8 cellular contexts compared by ENCODE assay signal in the genomic region with DNA sequence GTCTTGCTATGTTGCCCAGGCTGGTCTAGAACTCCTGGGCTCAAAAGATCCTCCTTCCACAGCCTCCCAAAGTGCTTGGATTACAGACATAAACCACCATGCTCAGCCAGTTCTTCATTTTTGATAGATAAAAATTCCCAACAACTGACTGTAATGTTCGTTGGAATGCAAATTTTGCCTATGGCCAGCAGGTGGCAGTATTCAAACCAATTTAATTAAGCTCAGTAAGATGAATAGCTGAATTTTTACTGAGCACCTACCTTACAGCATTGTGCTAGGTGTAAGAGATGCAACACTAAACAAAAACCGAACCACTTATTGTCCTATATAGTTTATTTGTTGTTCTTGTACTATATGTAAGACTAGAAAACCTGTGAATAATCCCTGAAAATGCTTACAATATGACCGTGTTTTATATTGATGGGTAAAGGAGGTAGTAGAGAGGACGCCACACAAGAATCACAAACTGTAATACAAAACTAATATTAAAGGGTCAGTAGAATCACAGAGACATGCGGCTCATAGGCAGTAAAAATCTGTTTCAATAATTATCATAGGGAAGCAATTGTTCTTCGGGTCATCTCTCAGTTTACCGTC. TPM values are rescaled to one million over a fixed set of nuclear protein-coding genes. Genes with fewer than 3 reads are reported as not detected.
DNase-seq lines count a peak whose midpoint lies in the region; ATAC-seq, FAIRE-seq and TF ChIP-seq lines count a peak whose summit lies in the region.

No MANE protein-coding gene starts in this region.

- H3K9ac ChIP-seq in H1 (replicated peaks in 1 of 4; ENCODE audit: extremely low read depth in 1 of 4, low read depth in 3 of 4, low read length in 3 of 4) = no peak overlapping the region

- no peak overlapping the region for H3K23ac ChIP-seq in H1 (ENCODE audit: insufficient read length)

- no peak overlapping the region for H3K4me3 ChIP-seq in H1 (ENCODE audit: extremely low read depth in 1 of 4, insufficient read depth in 2 of 4, low read depth in 3 of 4, low read length in 4 of 4)

- no peaks in the 10 kb centered on the region for H3K23me2 ChIP-seq in H1 (ENCODE audit: low read depth, low read length)

- WGBS in H1 (ENCODE audit: extremely low coverage in 1 of 2, insufficient coverage in 1 of 2, insufficient read length in 1 of 2, insufficient replicate concordance in 2 of 2, low coverage in 1 of 2, low lambda C conversion rate in 2 of 2, missing lambda C conversion rate in 1 of 2), 2 experiments = 75% methylated on average over 7 of the region's 7 CpGs; no CpG with 5 or more reads in 1 of the 2 experiments

- H3K79me1 ChIP-seq in H1 (ENCODE audit: low read depth, low read length) = no peaks in the 10 kb centered on the region

- no peak overlapping the region for H3K4ac ChIP-seq in H1 (replicated peaks; ENCODE audit: insufficient read length, low read depth, low read length)

- no peak overlapping the region for H3K4me2 ChIP-seq in H1 (ENCODE audit: insufficient read depth in 1 of 2, low read depth in 2 of 2, low read length in 2 of 2)

- H2BK15ac ChIP-seq in H1 (ENCODE audit: low read length) = no peak overlapping the region

- no peak overlapping the region for H2BK120ac ChIP-seq in H1 (replicated peaks; ENCODE audit: low read depth, low read length)

- H2AK5ac ChIP-seq in H1 (ENCODE audit: low read depth, low read length) = no peak overlapping the region

- no peak for TF ChIP-seq POLR2A in H1 (IDR thresholded peaks at IDR 0.05; ENCODE audit: control extremely low read depth in 1 of 2, low read depth in 2 of 2, low read length in 2 of 2)

- 0 out of 7 replicates have a peak, but pooled peaks cover 0 to 2% (median 0%) of the 10 kb centered on the region in 4 experiments for H3K4me1 ChIP-seq in H1 (replicated peaks in 1 of 4; ENCODE audit: control insufficient read depth in 3 of 4, insufficient read depth in 4 of 4, low read length in 3 of 4)

- H4K91ac ChIP-seq in H1 (replicated peaks; ENCODE audit: insufficient read length, low read length) = no peak overlapping the region

- H3K36me3 ChIP-seq in H1 (ENCODE audit: control insufficient read depth in 2 of 4, insufficient read depth in 4 of 4, low read length in 3 of 4) = no peaks in the 10 kb centered on the region

- H2AFZ ChIP-seq in H1 (ENCODE audit: low read length) = no peak overlapping the region

- no peak overlapping the region for H2BK5ac ChIP-seq in H1 (ENCODE audit: low read depth, low read length)

- peak; percentile 65 for FAIRE-seq in H1 (lab: Jason Lieb, UNC)

- no peak overlapping the region for H2BK20ac ChIP-seq in H1 (ENCODE audit: low read length)

- H3K27ac ChIP-seq in C4-2B (no peak overlapping the region), H1 (ENCODE audit: low read depth, low read length) (no peak overlapping the region)

- CTCF ChIA-PET in H1 (lab: Charles Lee; ENCODE audit: partially characterized antibody) = interaction anchor here (0.6 to 7.5 kb wide), 33 partner anchors 9 to 1856 kb away, joined by 3 to 122 read pairs (median 4); a partner anchor contains a TSS

- no peaks in the 10 kb centered on the region for H3K79me2 ChIP-seq in H1 (ENCODE audit: control insufficient read depth in 1 of 2, insufficient read depth in 2 of 2, low read length in 2 of 2)

- H3K18ac ChIP-seq in H1 (ENCODE audit: extremely low read depth, low read length) = no peak overlapping the region

- peak; percentile 82 for TF ChIP-seq CTCF in C4-2B (conservative IDR thresholded peaks at IDR 0.05)
- peak; percentile 68 for TF ChIP-seq CTCF in GM12872 (IDR thresholded peaks at IDR 0.05; ENCODE audit: insufficient read depth, low read depth, low read length)
- TF ChIP-seq CTCF in LNCAP (IDR thresholded peaks at IDR 0.05) = peak; percentile 64
- peak in 2 of 3 experiments; percentile 48 to 62; a peak in 3 of 4 replicates for TF ChIP-seq CTCF in H1 (IDR thresholded peaks at IDR 0.05; ENCODE audit: control extremely low read depth in 1 of 3, insufficient read depth in 1 of 3, low read depth in 1 of 3, low read length in 3 of 3)

- TF ChIP-seq EP300 in H1 (IDR thresholded peaks at IDR 0.05; ENCODE audit: borderline replicate concordance in 1 of 2, low read depth in 2 of 2, low read length in 2 of 2) = no peak

- POLR2A ChIA-PET in H1 (lab: Charles Lee; ENCODE audit: partially characterized antibody) = no interaction called here

- H4K20me1 ChIP-seq in H1 (replicated peaks in 1 of 2; ENCODE audit: control insufficient read depth in 1 of 2, insufficient read depth in 2 of 2, low read length in 2 of 2) = no peaks in the 10 kb centered on the region

- H2BK12ac ChIP-seq in H1 (ENCODE audit: low read depth, low read length) = no peak overlapping the region

- H3K9me3 ChIP-seq in H1 (ENCODE audit: insufficient read depth in 2 of 2, low read depth in 1 of 2, low read length in 1 of 2) = no peaks in the 10 kb centered on the region

- DNase-seq in SHP77 (lab: John Stamatoyannopoulos, UW) = peak; percentile 47 to 62
- DNase-seq in H1 (ENCODE audit: low read depth in 1 of 2, low spot score in 2 of 2) = no peak
- DNase-seq in middle frontal gyrus (ENCODE audit: extremely low spot score, low spot score) = peak; percentile 62

- ATAC-seq in GM21576 (IDR thresholded peaks at IDR 0.05; ENCODE audit: unreplicated experiment) = no peak
- no peak for ATAC-seq in HG02884 (IDR thresholded peaks at IDR 0.05; ENCODE audit: unreplicated experiment)

- no peaks in the 10 kb centered on the region for H3K27me3 ChIP-seq in H1 (replicated peaks in 1 of 4; ENCODE audit: control insufficient read depth in 3 of 4, extremely low read depth in 1 of 4, insufficient read depth in 3 of 4, low read length in 3 of 4)

- no peak overlapping the region for H3K14ac ChIP-seq in H1 (ENCODE audit: insufficient read length)

- TF ChIP-seq RAD21 in H1 (IDR thresholded peaks at IDR 0.05 in 1 of 2, conservative IDR thresholded peaks at IDR 0.05 in 1 of 2; ENCODE audit: low read depth in 2 of 2, low read length in 2 of 2) = peak; percentile 35 to 41; a peak in 3 of 4 replicates

- H4K5ac ChIP-seq in H1 (ENCODE audit: insufficient read length, low read depth, low read length) = no peak overlapping the region

- H3K56ac ChIP-seq in H1 (replicated peaks; ENCODE audit: insufficient read length, low read depth, low read length) = no peak overlapping the region

- H4K8ac ChIP-seq in H1 (ENCODE audit: extremely low read depth, insufficient read depth, low read length) = no peak overlapping the region

TF ChIP-seq in H1, 55 proteins besides CTCF, POLR2A, EP300 and RAD21:
- TF ChIP-seq TEAD4 (IDR thresholded peaks at IDR 0.05; ENCODE audit: low read depth, low read length) = peak; percentile 69; the same call in 1 of the 2 replicates
- no peak for TF ChIP-seq SIRT6 (IDR thresholded peaks at IDR 0.05; ENCODE audit: low read length)
TF ChIP-seq in H1: peak in this region for 1.

RNA-seq across cellular contexts. Expression of a gene that starts 8.2 kb away (rescaled TPM):
- total RNA-seq in H1 (2021; fragmentation: NEBNext Ultra II Directional; extraction: Animal tissue kit (Norgen Biotek cat#: 25700)) = 3.1 and 4.3 TPM in 2 replicates
- 1.8 and 3.1 TPM in 2 replicates for polyA plus RNA-seq in H1 (2011; rRNA removed)
- polyA plus RNA-seq in H1 (2011; cell fraction: cytosol; rRNA removed) = 2.0 TPM
- polyA plus RNA-seq in H1 (2011; cell fraction: nucleus; rRNA removed) = 2.5 TPM
- polyA plus RNA-seq in H1 (2012, experiment 1 of 2) = 3.8 to 5.6 TPM (median 4.5 TPM) in 4 replicates
- 0.67 TPM for polyA plus RNA-seq in H1 (2012, experiment 2 of 2)
- polyA plus RNA-seq in H1 (2013, experiment 1 of 2) = 2.8 TPM
- 2.7 TPM for polyA plus RNA-seq in H1 (2013, experiment 2 of 2)
- polyA minus RNA-seq in H1 (2011; rRNA and poly(A)+ RNA removed) = 3.7 and 6.0 TPM in 2 replicates
- 2.7 TPM for polyA minus RNA-seq in H1 (2011; cell fraction: cytosol; rRNA and poly(A)+ RNA removed)
- 16.3 TPM for polyA minus RNA-seq in H1 (2011; cell fraction: nucleus; rRNA and poly(A)+ RNA removed)

Comparison
In these comparisons a context has a peak if more than half of its experiments do, and no peak if none do; other contexts are left out.
1. DNase-seq: peak in SHP77 (2 of 2) and middle frontal gyrus (single experiment); none in H1 (0 of 2).
2. Peak in every context shown above with its lines, with median percentiles within 50 percentile points of each other: CTCF ChIP-seq.